Comparison of ENCODE assay signal across 12 cellular contexts in the genomic region with DNA sequence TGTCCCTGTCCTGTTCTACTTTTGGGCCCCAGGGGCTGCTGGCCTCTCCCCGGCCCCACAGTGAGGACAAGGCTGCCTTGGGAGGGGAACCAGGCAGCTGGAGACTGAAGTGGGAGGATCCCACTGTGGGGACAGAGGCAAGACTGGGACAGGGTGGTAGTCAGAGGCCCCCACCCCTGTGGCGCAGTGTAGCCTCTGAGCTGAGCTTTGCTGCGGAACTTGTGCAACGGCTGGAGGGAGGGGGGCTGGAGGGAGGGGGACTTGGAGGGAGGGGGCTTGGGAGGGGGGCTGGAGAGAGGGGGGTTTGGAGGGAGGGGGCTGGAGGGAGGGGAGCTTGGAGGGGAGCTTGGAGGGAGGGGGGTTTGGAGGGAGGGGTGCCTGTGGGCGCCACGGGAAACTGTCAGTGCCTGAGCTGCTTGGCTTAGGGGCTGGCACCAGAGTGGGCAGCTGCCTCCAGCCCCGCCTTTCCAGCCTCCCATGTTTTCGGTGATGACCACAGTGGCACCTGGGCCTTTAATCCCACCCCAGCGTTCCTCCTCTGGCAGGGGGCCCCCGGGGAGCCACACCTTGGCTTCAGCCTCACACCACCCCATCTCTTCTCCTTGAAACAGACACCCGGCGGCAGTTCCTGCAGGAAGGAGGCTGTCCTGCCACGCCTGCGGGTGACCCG. TPM values are rescaled to one million over a fixed set of nuclear protein-coding genes. Genes with fewer than 3 reads are reported as not detected.
A peak's percentile ranks its signal among the peaks of the same experiment; 100 is the strongest.
DNase-seq lines count a peak whose midpoint lies in the region; ATAC-seq and TF ChIP-seq lines count a peak whose summit lies in the region.
"Had no signal": no experiment of that assay in that cellular context is flagged by ENCODE, and none has a peak within 500 bp of the region (broad histone marks: within the 10 kb centered on the region; RNA-seq: fewer than 3 reads in every experiment).

No MANE protein-coding gene starts in this region.

- H3K4me1 ChIP-seq in skeletal muscle satellite cell (ENCODE audit: control insufficient read depth, insufficient read depth, low read length) (peaks cover 17% of the 10 kb centered on the region), GM23338 (ENCODE audit: insufficient read depth) (no peaks in the 10 kb centered on the region)

- peak overlapping the region; percentile 4 for H3K4me2 ChIP-seq in skeletal muscle satellite cell (ENCODE audit: low read length)
- H3K4me2 ChIP-seq in GM23338: no peak overlapping the region

- no peak for TF ChIP-seq RAD21 in Ishikawa (IDR thresholded peaks at IDR 0.05; ENCODE audit: low read depth)

- no peaks in the 10 kb centered on the region for H3K9me3 ChIP-seq in skeletal muscle satellite cell (replicated peaks; ENCODE audit: low read length)
- H3K9me3 ChIP-seq: BE2C had no signal

- H3K9ac ChIP-seq in skeletal muscle satellite cell (ENCODE audit: low read depth, low read length): no peak overlapping the region

- 0 out of 2 replicates have a peak, but pooled peaks cover 3% of the 10 kb centered on the region for H3F3A ChIP-seq in GM23338 (replicated peaks; ENCODE audit: low read depth)

- peaks cover 9% of the 10 kb centered on the region for H3K27me3 ChIP-seq in skeletal muscle satellite cell (ENCODE audit: control insufficient read depth, insufficient read depth, low read length)
- peaks cover 1% of the 10 kb centered on the region for H3K27me3 ChIP-seq in GM23338 (ENCODE audit: insufficient read depth)
- H3K27me3 ChIP-seq: BE2C had no signal

- no peaks in the 10 kb centered on the region for H3K9me2 ChIP-seq in GM23338 (ENCODE audit: insufficient read depth)

- H3K79me2 ChIP-seq in GM23338 (replicated peaks; ENCODE audit: insufficient read depth): no peaks in the 10 kb centered on the region

- peaks cover 33% of the 10 kb centered on the region for H3K4me1 Mint-ChIP-seq in T-helper 2 cell treated with Interferon-gamma antibody and Interleukin-4, amounts not matched to agents 5 μg/mL and 100 μg/mL, for 36 hours (ENCODE audit: low read depth)
- peaks cover 37% of the 10 kb centered on the region for H3K4me1 Mint-ChIP-seq in activated naive CD8-positive, alpha-beta T cell (ENCODE audit: low read depth)
- no peaks in the 10 kb centered on the region; the same call in 2 of the 3 replicates for H3K4me1 Mint-ChIP-seq in GM23338

- H3K4me3 Mint-ChIP-seq in T-helper 2 cell treated with Interferon-gamma antibody and Interleukin-4, amounts not matched to agents 5 μg/mL and 100 μg/mL, for 36 hours: peak overlapping the region; percentile 72
- H3K4me3 Mint-ChIP-seq in activated naive CD8-positive, alpha-beta T cell: peak overlapping the region; percentile 48
- no peak overlapping the region for H3K4me3 Mint-ChIP-seq in GM23338

- H4K20me1 ChIP-seq in GM23338 (replicated peaks; ENCODE audit: insufficient read depth): no peaks in the 10 kb centered on the region

- ATAC-seq in GM23338: no peak

- H2AFZ ChIP-seq in GM23338: no peak overlapping the region

- no peak for DNase-seq in T-helper 2 cell treated with Interferon-gamma antibody and Interleukin-4, amounts not matched to agents 5 μg/mL and 100 μg/mL, for 36 hours (ENCODE audit: low spot score)
- DNase-seq in T-helper 2 cell: no peak
- no peak for DNase-seq in anterior cingulate cortex (lab: John Stamatoyannopoulos, UW)
- DNase-seq in GM23338 (ENCODE audit: low spot score): no peak
- no peak for DNase-seq in middle frontal gyrus (ENCODE audit: extremely low spot score, low spot score)
- DNase-seq: BE2C, NCI-H1930 had no signal

- no peak overlapping the region for H3K27ac ChIP-seq in GM23338 (ENCODE audit: low read depth)

- no peak for TF ChIP-seq EP300 in Ishikawa (IDR thresholded peaks at IDR 0.05; ENCODE audit: borderline replicate concordance)

- H3K27me3 Mint-ChIP-seq in T-helper 2 cell treated with Interferon-gamma antibody and Interleukin-4, amounts not matched to agents 5 μg/mL and 100 μg/mL, for 36 hours (ENCODE audit: low read depth): no peaks in the 10 kb centered on the region
- no peaks in the 10 kb centered on the region for H3K27me3 Mint-ChIP-seq in activated naive CD8-positive, alpha-beta T cell
- peaks cover 16% of the 10 kb centered on the region for H3K27me3 Mint-ChIP-seq in GM23338 (ENCODE audit: insufficient read depth, low read depth, poor library complexity)

- H3K9me3 Mint-ChIP-seq in T-helper 2 cell treated with Interferon-gamma antibody and Interleukin-4, amounts not matched to agents 5 μg/mL and 100 μg/mL, for 36 hours: no peaks in the 10 kb centered on the region
- no peaks in the 10 kb centered on the region for H3K9me3 Mint-ChIP-seq in activated naive CD8-positive, alpha-beta T cell (ENCODE audit: low read depth)
- no peaks in the 10 kb centered on the region for H3K9me3 Mint-ChIP-seq in GM23338

- H3K27ac Mint-ChIP-seq in T-helper 2 cell treated with Interferon-gamma antibody and Interleukin-4, amounts not matched to agents 5 μg/mL and 100 μg/mL, for 36 hours: peak overlapping the region; percentile 79
- peak overlapping the region; percentile 46 for H3K27ac Mint-ChIP-seq in activated naive CD8-positive, alpha-beta T cell
- H3K27ac Mint-ChIP-seq in GM23338: no peak overlapping the region

- no peak for TF ChIP-seq CTCF in GM23338 (conservative IDR thresholded peaks at IDR 0.05; ENCODE audit: low read depth in 2 of 2)

- H3K36me3 ChIP-seq in skeletal muscle satellite cell (ENCODE audit: insufficient read depth, low read length) (peaks cover 6% of the 10 kb centered on the region), GM23338 (ENCODE audit: insufficient read depth) (no peaks in the 10 kb centered on the region)

- H3K36me3 Mint-ChIP-seq in T-helper 2 cell treated with Interferon-gamma antibody and Interleukin-4, amounts not matched to agents 5 μg/mL and 100 μg/mL, for 36 hours (ENCODE audit: low read depth): no peaks in the 10 kb centered on the region
- H3K36me3 Mint-ChIP-seq in activated naive CD8-positive, alpha-beta T cell: no peaks in the 10 kb centered on the region
- no peaks in the 10 kb centered on the region; the same call in 2 of the 3 replicates for H3K36me3 Mint-ChIP-seq in GM23338 (ENCODE audit: low read depth)

- H3K4me3 ChIP-seq in skeletal muscle satellite cell (ENCODE audit: low read length): no peak overlapping the region
- H3K4me3 ChIP-seq in GM23338: no peak overlapping the region

TF ChIP-seq in Ishikawa, 13 proteins besides CTCF, POLR2A, EP300 and RAD21:
- TF ChIP-seq ZBTB7A (IDR thresholded peaks at IDR 0.05; ENCODE audit: low read depth) (0 out of 2 replicates have a peak, but pooled peaks have one; percentile 14), FOXM1 (IDR thresholded peaks at IDR 0.05; ENCODE audit: borderline replicate concordance, low read depth) (no peak)

TF ChIP-seq in GM23338, 12 proteins besides CTCF, POLR2A, EP300 and RAD21 (continues in another document):
- TF ChIP-seq, protein P1, sequence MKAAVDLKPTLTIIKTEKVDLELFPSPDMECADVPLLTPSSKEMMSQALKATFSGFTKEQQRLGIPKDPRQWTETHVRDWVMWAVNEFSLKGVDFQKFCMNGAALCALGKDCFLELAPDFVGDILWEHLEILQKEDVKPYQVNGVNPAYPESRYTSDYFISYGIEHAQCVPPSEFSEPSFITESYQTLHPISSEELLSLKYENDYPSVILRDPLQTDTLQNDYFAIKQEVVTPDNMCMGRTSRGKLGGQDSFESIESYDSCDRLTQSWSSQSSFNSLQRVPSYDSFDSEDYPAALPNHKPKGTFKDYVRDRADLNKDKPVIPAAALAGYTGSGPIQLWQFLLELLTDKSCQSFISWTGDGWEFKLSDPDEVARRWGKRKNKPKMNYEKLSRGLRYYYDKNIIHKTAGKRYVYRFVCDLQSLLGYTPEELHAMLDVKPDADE (IDR thresholded peaks at IDR 0.05): no peak
- no peak for TF ChIP-seq JUNB (IDR thresholded peaks at IDR 0.05; ENCODE audit: unreplicated experiment)
- TF ChIP-seq CREB1 (CRISPR knock-in tag; IDR thresholded peaks at IDR 0.05; ENCODE audit: low read depth): no peak

RNA-seq across cellular contexts. Expression of a gene that starts 2.3 kb away (rescaled TPM):
- not detected in 2 replicates for total RNA-seq in skeletal muscle satellite cell (2012; rRNA removed)
- not detected in 2 replicates for total RNA-seq in GM23338 (2014; rRNA removed; shearing (Covaris generic))
- not detected in 2 replicates for polyA plus RNA-seq in GM23338 (2016; fragmentation: Nextera tagmentation; extraction: Ambion mirVana)
- total RNA-seq: chondrocyte, pulmonary artery endothelial cell had no signal

RNA-seq across cellular contexts. Expression of a gene that starts 6.1 kb away (rescaled TPM):
- total RNA-seq in skeletal muscle satellite cell (2012; rRNA removed): 12.7 and 20.3 TPM in 2 replicates
- 14.2 and 16.0 TPM in 2 replicates for total RNA-seq in GM23338 (2014; rRNA removed; shearing (Covaris generic))
- 5.6 and 7.0 TPM in 2 replicates for polyA plus RNA-seq in GM23338 (2016; fragmentation: Nextera tagmentation; extraction: Ambion mirVana)

RNA-seq across cellular contexts. Expression of a gene that starts 11.8 kb away (rescaled TPM):
- 22.1 and 22.5 TPM in 2 replicates for total RNA-seq in skeletal muscle satellite cell (2012; rRNA removed)
- total RNA-seq in GM23338 (2014; rRNA removed; shearing (Covaris generic)): 26.2 and 34.3 TPM in 2 replicates
- polyA plus RNA-seq in GM23338 (2016; fragmentation: Nextera tagmentation; extraction: Ambion mirVana): 35.5 and 36.7 TPM in 2 replicates

RNA-seq across cellular contexts. Expression of a gene that starts 19.7 kb away (rescaled TPM):
- not detected in 2 replicates for total RNA-seq in skeletal muscle satellite cell (2012; rRNA removed)
- total RNA-seq in GM23338 (2014; rRNA removed; shearing (Covaris generic)): 1.1 and 1.9 TPM in 2 replicates
- 1.8 and 2.9 TPM in 2 replicates for polyA plus RNA-seq in GM23338 (2016; fragmentation: Nextera tagmentation; extraction: Ambion mirVana)
- total RNA-seq: pulmonary artery endothelial cell had no signal

RNA-seq across cellular contexts. Expression of a gene that starts 36.2 kb away (rescaled TPM):
- 2.8 and 5.5 TPM in 2 replicates for total RNA-seq in skeletal muscle satellite cell (2012; rRNA removed)
- total RNA-seq in GM23338 (2014; rRNA removed; shearing (Covaris generic)): 55.1 and 60.3 TPM in 2 replicates
- polyA plus RNA-seq in GM23338 (2016; fragmentation: Nextera tagmentation; extraction: Ambion mirVana): 13.4 and 14.5 TPM in 2 replicates
